ENCODE assay signal across 11 cellular contexts in the genomic region with DNA sequence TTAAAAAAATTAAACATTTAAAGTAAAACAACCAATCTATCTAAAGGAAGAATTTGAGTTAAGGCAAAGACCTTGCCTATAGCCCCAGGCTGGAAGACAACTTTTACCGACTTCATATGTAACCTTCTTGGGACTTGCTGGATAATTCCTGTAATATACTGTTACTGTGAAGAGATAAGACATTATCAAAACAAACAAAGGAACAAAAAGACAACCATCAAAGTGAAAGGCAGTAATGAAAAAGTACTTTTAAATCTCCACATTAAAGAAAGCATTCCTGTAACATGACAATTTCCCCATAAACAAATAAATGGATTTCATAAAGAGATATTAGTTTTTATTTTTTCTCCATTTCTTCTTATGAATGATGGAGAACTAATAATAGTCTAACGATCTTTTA. TPM values are rescaled to one million over a fixed set of nuclear protein-coding genes. Genes with fewer than 3 reads are reported as not detected.
DNase-seq lines count a peak whose midpoint lies in the region; TF ChIP-seq lines count a peak whose summit lies in the region.
"Had no signal": no experiment of that assay in that cellular context is flagged by ENCODE, and none has a peak within 500 bp of the region (broad histone marks: within the 10 kb centered on the region; RNA-seq: fewer than 3 reads in every experiment).

No MANE protein-coding gene starts in this region.

- no peak overlapping the region for H3K27ac Mint-ChIP-seq in neural crest cell (ENCODE audit: unreplicated experiment)

- H3K4me3 ChIP-seq in DOHH2 (ENCODE audit: low read length) (peak overlapping the region; percentile 95), NB4 (ENCODE audit: low read depth, low read length) (peak overlapping the region; percentile 85), choroid plexus epithelial cell (ENCODE audit: low read depth, low read length) (no peak overlapping the region), brain microvascular endothelial cell (ENCODE audit: low read depth, low read length) (no peak overlapping the region)

- H3K4me1 Mint-ChIP-seq in neural crest cell = peaks cover 39% of the 10 kb centered on the region

- H3K4me1 ChIP-seq in DOHH2 (ENCODE audit: control insufficient read depth, low read length) = peaks cover 52% of the 10 kb centered on the region

- peak overlapping the region; percentile 98 for H3K4me3 Mint-ChIP-seq in neural crest cell

- H4K20me1 ChIP-seq in DOHH2 (ENCODE audit: control insufficient read depth, insufficient read depth, low read depth, low read length) = 0 out of 2 replicates have a peak, but pooled peaks cover 7% of the 10 kb centered on the region

- H3F3A ChIP-seq in DOHH2 (ENCODE audit: control insufficient read depth, insufficient read depth) = peaks cover 10% of the 10 kb centered on the region

- TF ChIP-seq POLR2A in NB4 (IDR thresholded peaks at IDR 0.05; ENCODE audit: extremely low read depth, insufficient read length) = no peak

- peaks cover 53% of the 10 kb centered on the region for H3K79me2 ChIP-seq in DOHH2 (ENCODE audit: control insufficient read depth, low read length)

- no peaks in the 10 kb centered on the region for H3K9me3 ChIP-seq in DOHH2 (ENCODE audit: control insufficient read depth, insufficient read depth, low read length)
- H3K9me3 ChIP-seq: thoracic aorta had no signal

- no peaks in the 10 kb centered on the region for H3K27me3 Mint-ChIP-seq in neural crest cell (ENCODE audit: low read depth)

- no peak overlapping the region for H3K27ac ChIP-seq in DOHH2 (ENCODE audit: low read depth, low read length)
- H3K27ac ChIP-seq in brain microvascular endothelial cell = no peak overlapping the region
- H3K27ac ChIP-seq: thoracic aorta had no signal

- H3K9me3 Mint-ChIP-seq in neural crest cell = no peaks in the 10 kb centered on the region

- no peaks in the 10 kb centered on the region for H3K27me3 ChIP-seq in DOHH2 (ENCODE audit: control insufficient read depth, low read length)
- H3K27me3 ChIP-seq in brain microvascular endothelial cell (replicated peaks) = no peaks in the 10 kb centered on the region

- peak overlapping the region; percentile 77 for H3K4me2 ChIP-seq in DOHH2 (ENCODE audit: low read length)

- DNase-seq in NB4 (ENCODE audit: low read depth) (no peak), choroid plexus epithelial cell (ENCODE audit: low read depth) (peak; percentile 14), neural crest cell (ENCODE audit: low read depth, low spot score) (no peak), DMS153 treated with DMSO at 0.1 percent for 48 hours (lab: John Stamatoyannopoulos, UW; ENCODE audit: unreplicated experiment) (no peak), brain microvascular endothelial cell (no peak)
- DNase-seq in stimulated activated CD4-positive, alpha-beta T cell treated with anti-CD3 and anti-CD28 coated beads, Interleukin-2, amount 100 ng/mL, for 24 hours = no peak
- DNase-seq: activated effector memory CD4-positive, alpha-beta T cell treated with Interleukin-2 at 50 U/mL for 16 hours; cerebellar nuclear complex; NCI-H446 had no signal

- in situ Hi-C loops in brain microvascular endothelial cell (cut with HindIII; ENCODE audit: low pct_ligation_motif_present, low sequenced_read_pairs) = no loop called here

- no peaks in the 10 kb centered on the region for H3K36me3 ChIP-seq in DOHH2 (ENCODE audit: control insufficient read depth, low read length)
- peaks cover 3% of the 10 kb centered on the region for H3K36me3 ChIP-seq in brain microvascular endothelial cell (replicated peaks)
- H3K36me3 ChIP-seq: thoracic aorta had no signal

- H3K36me3 Mint-ChIP-seq in neural crest cell (ENCODE audit: low read depth) = peaks cover 4% of the 10 kb centered on the region

- TF ChIP-seq CTCF in DOHH2 (IDR thresholded peaks at IDR 0.05; ENCODE audit: low read depth, low read length, poor library complexity, severe bottlenecking) (no peak), NB4 (IDR thresholded peaks at IDR 0.05; ENCODE audit: low read depth, low read length) (no peak), choroid plexus epithelial cell (conservative IDR thresholded peaks at IDR 0.05; ENCODE audit: low read depth, low read length) (no peak), neural crest cell (conservative IDR thresholded peaks at IDR 0.05) (no peak), brain microvascular endothelial cell (IDR thresholded peaks at IDR 0.05; ENCODE audit: low read depth, low read length, missing control alignments) (no peak)

- H3K9me2 ChIP-seq in DOHH2 (replicated peaks; ENCODE audit: control insufficient read depth, low read length) = no peaks in the 10 kb centered on the region

RNA-seq across cellular contexts. Expression of a gene that starts 2.4 kb away (rescaled TPM):
- 32.6 and 33.7 TPM in 2 replicates for total RNA-seq in neural crest cell

Comparison
In these comparisons a context has a peak if more than half of its experiments do, and no peak if none do; other contexts are left out.
1. H3K4me3 ChIP-seq: peak in DOHH2 (single experiment) and NB4 (single experiment); none in choroid plexus epithelial cell (single experiment) and brain microvascular endothelial cell (single experiment).